Comparison of ENCODE assay signal across 20 cellular contexts in the genomic region with DNA sequence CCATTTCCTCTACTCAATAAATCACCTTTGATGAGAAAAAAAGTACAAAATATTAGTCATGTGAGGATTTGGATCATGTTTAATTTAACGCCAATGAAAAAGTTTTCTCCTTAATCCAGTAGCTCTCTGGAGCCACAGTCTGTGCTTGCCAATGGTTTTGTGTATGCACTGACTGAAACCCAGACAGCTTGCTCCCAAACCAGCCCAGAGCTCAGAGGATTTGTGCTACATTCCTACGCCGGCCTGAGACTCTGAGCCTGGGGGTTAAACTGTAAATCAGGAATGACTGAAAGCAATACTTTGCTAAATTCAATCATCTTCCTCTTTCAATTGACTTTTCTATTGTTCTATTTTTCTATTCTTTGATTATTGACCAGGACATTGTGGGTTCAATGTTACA.
A peak's percentile ranks its signal among the peaks of the same experiment; 100 is the strongest.
DNase-seq lines count a peak whose midpoint lies in the region; ATAC-seq and TF ChIP-seq lines count a peak whose summit lies in the region.
"Had no signal": no experiment of that assay in that cellular context is flagged by ENCODE, and none has a peak within 500 bp of the region (broad histone marks: within the 10 kb centered on the region; RNA-seq: fewer than 3 reads in every experiment).

No MANE protein-coding gene starts in this region.

- no peak overlapping the region for H2BK15ac ChIP-seq in mesenchymal stem cell (ENCODE audit: low read depth, poor library complexity, severe bottlenecking)

- H3K9ac ChIP-seq in GM23248 = no peak overlapping the region
- peak overlapping the region; percentile 6 for H3K9ac ChIP-seq in mesenchymal stem cell (ENCODE audit: low read length)
- H3K9ac ChIP-seq: BLaER1 treated with 17β-estradiol and CSF1 and Interleukin-3, amounts not matched to agents 10 nM and 100 nM had no signal

- H3K9me3 Mint-ChIP-seq in WTC11 = peaks cover 13% of the 10 kb centered on the region; the same call in 1 of the 2 replicates
- H3K9me3 Mint-ChIP-seq: CD8-positive, alpha-beta T cell had no signal

- no peak overlapping the region for H3K23ac ChIP-seq in mesenchymal stem cell (ENCODE audit: low read length in 2 of 2)

- H4K8ac ChIP-seq in mesenchymal stem cell (ENCODE audit: low read length) = no peak overlapping the region

- H4K20me1 ChIP-seq in GM23248 (ENCODE audit: insufficient read depth) = no peaks in the 10 kb centered on the region
- H4K20me1 ChIP-seq: BLaER1 treated with 17β-estradiol and CSF1 and Interleukin-3, amounts not matched to agents 10 nM and 100 nM had no signal

- no peak overlapping the region for H3K14ac ChIP-seq in mesenchymal stem cell (ENCODE audit: low read length in 2 of 2)

- H3K27me3 Mint-ChIP-seq in WTC11 (ENCODE audit: low read depth) = peaks cover 88% of the 10 kb centered on the region

- no peak overlapping the region for H2AK5ac ChIP-seq in mesenchymal stem cell (ENCODE audit: low read length, severe bottlenecking)

- no peaks in the 10 kb centered on the region for H3K36me3 Mint-ChIP-seq in WTC11
- H3K36me3 Mint-ChIP-seq: CD8-positive, alpha-beta T cell had no signal

- no peaks in the 10 kb centered on the region for H3K79me2 ChIP-seq in GM23248 (ENCODE audit: insufficient read depth)

- H3K4me3 ChIP-seq in GM23248 (peak overlapping the region; percentile 49), mesenchymal stem cell (ENCODE audit: insufficient read depth in 1 of 2, low read depth in 1 of 2, low read length in 2 of 2) (peak overlapping the region in 1 of 2 experiments; percentile 9), thoracic aorta (no peak overlapping the region)
- H3K4me3 ChIP-seq: BLaER1 treated with 17β-estradiol and CSF1 and Interleukin-3, amounts not matched to agents 10 nM and 100 nM; HAP-1; MG63 had no signal

- no peaks in the 10 kb centered on the region for H3K9me3 ChIP-seq in GM23248 (ENCODE audit: low read depth)
- no peaks in the 10 kb centered on the region for H3K9me3 ChIP-seq in mesenchymal stem cell (ENCODE audit: control insufficient read depth, low read length)
- H3K9me3 ChIP-seq in thoracic aorta = no peaks in the 10 kb centered on the region
- H3K9me3 ChIP-seq: HAP-1 had no signal

- H3K18ac ChIP-seq in mesenchymal stem cell (ENCODE audit: low read depth in 1 of 2, low read length in 2 of 2) = no peak overlapping the region

- no peaks in the 10 kb centered on the region for H3K9me2 ChIP-seq in GM23248 (ENCODE audit: insufficient read depth)

- H3K36me3 ChIP-seq in GM23248 (ENCODE audit: low read depth) = no peaks in the 10 kb centered on the region
- no peaks in the 10 kb centered on the region for H3K36me3 ChIP-seq in mesenchymal stem cell (ENCODE audit: control insufficient read depth in 1 of 2, insufficient read depth in 2 of 2, low read depth in 1 of 2, low read length in 2 of 2)
- no peaks in the 10 kb centered on the region for H3K36me3 ChIP-seq in thoracic aorta
- H3K36me3 ChIP-seq: BLaER1 treated with 17β-estradiol and CSF1 and Interleukin-3, amounts not matched to agents 10 nM and 100 nM; HAP-1; MG63 had no signal

- H3K4me2 ChIP-seq in GM23248 (ENCODE audit: unreplicated experiment) = peak overlapping the region; percentile 60
- H3K4me2 ChIP-seq in mesenchymal stem cell (ENCODE audit: low read length, poor library complexity, severe bottlenecking) = no peak overlapping the region
- H3K4me2 ChIP-seq: BLaER1 treated with 17β-estradiol and CSF1 and Interleukin-3, amounts not matched to agents 10 nM and 100 nM had no signal

- H2BK120ac ChIP-seq in mesenchymal stem cell (ENCODE audit: low read depth, low read length) = no peak overlapping the region

- peaks cover 30% of the 10 kb centered on the region for H3K4me1 Mint-ChIP-seq in WTC11

- H3K27ac ChIP-seq in GM23248 = peak overlapping the region; percentile 22
- no peak overlapping the region for H3K27ac ChIP-seq in mesenchymal stem cell (ENCODE audit: low read length, poor library complexity, severe bottlenecking)
- peak overlapping the region; percentile 46 to 49 for H3K27ac ChIP-seq in thoracic aorta
- H3K27ac ChIP-seq: BLaER1 treated with 17β-estradiol and CSF1 and Interleukin-3, amounts not matched to agents 10 nM and 100 nM; HL-60 had no signal

- H2BK5ac ChIP-seq in mesenchymal stem cell (ENCODE audit: low read depth, low read length, poor library complexity, severe bottlenecking) = no peak overlapping the region

- H3K27ac Mint-ChIP-seq in WTC11 = no peak overlapping the region
- H3K27ac Mint-ChIP-seq: CD8-positive, alpha-beta T cell; IgD-negative memory B cell had no signal

- H3K27me3 ChIP-seq in GM23248 (replicated peaks; ENCODE audit: insufficient read depth) (peaks cover 13% of the 10 kb centered on the region; the same call in 1 of the 2 replicates), mesenchymal stem cell (ENCODE audit: control insufficient read depth in 1 of 2, insufficient read depth in 1 of 2, low read length in 2 of 2) (peaks cover 0 to 41% of the 10 kb centered on the region in 2 experiments), thoracic aorta (replicated peaks; ENCODE audit: insufficient read depth) (no peaks in the 10 kb centered on the region)
- H3K27me3 ChIP-seq: BLaER1 treated with 17β-estradiol and CSF1 and Interleukin-3, amounts not matched to agents 10 nM and 100 nM had no signal

- DNase-seq in GM23248 = no peak
- no peak for DNase-seq in WTC11 (ENCODE audit: low spot score)
- no peak for DNase-seq in mesenchymal stem cell
- DNase-seq in thoracic aorta (ENCODE audit: low spot score) = no peak
- DNase-seq in T-helper 2 cell = no peak
- DNase-seq: CD8-positive, alpha-beta T cell; Kasumi-1; MG63; NCI-H1048; NCI-H1436; NCI-H1930; NCI-H524; NCI-H82; SHP77 had no signal

- no peak overlapping the region for H4K91ac ChIP-seq in mesenchymal stem cell (ENCODE audit: low read length)

- peaks cover 33% of the 10 kb centered on the region for H3F3A ChIP-seq in GM23248 (ENCODE audit: insufficient read depth)

- TF ChIP-seq CTCF in WTC11 (IDR thresholded peaks at IDR 0.05) = no peak
- no peak for TF ChIP-seq CTCF in thoracic aorta (IDR thresholded peaks at IDR 0.05)

- no peak overlapping the region for H2BK12ac ChIP-seq in mesenchymal stem cell (ENCODE audit: low read length in 2 of 2)

- CTCF ChIA-PET in WTC11 (lab: Charles Lee) = interaction anchor here (0.6 to 1.7 kb wide), 3 partner anchors 79 to 821 kb away, joined by 3 to 8 read pairs (median 3); no protein-coding TSS in a partner anchor

- peaks cover 39% of the 10 kb centered on the region for H3K4me1 ChIP-seq in GM23248 (ENCODE audit: insufficient read depth)
- no peaks in the 10 kb centered on the region for H3K4me1 ChIP-seq in mesenchymal stem cell (ENCODE audit: control insufficient read depth, insufficient read depth, low read depth, low read length)
- H3K4me1 ChIP-seq in thoracic aorta (ENCODE audit: control insufficient read depth in 1 of 2, low read depth in 2 of 2) = peaks cover 0 to 20% of the 10 kb centered on the region in 2 donors
- H3K4me1 ChIP-seq: HAP-1 had no signal

- in situ Hi-C loops in GM23248 (cut with MboI) = no loop called here

- H2AFZ ChIP-seq in GM23248 = no peak overlapping the region
- H2AFZ ChIP-seq in mesenchymal stem cell (ENCODE audit: low read depth, low read length) = no peak overlapping the region

- H3K4me3 Mint-ChIP-seq in WTC11 = no peak overlapping the region
- H3K4me3 Mint-ChIP-seq: CD8-positive, alpha-beta T cell; IgD-negative memory B cell had no signal

- POLR2A ChIA-PET in WTC11 (lab: Charles Lee) = no interaction called here

- WGBS in GM23248 (ENCODE audit: low coverage in 1 of 2, low lambda C conversion rate in 2 of 2, missing lambda C conversion rate in 2 of 2), 2 experiments = 52 to 53% methylated on average over 3 of the region's 3 CpGs
- WGBS in mesenchymal stem cell = 93% methylated on average over 1 of the region's 3 CpGs

- ATAC-seq in WTC11 (0 out of 2 replicates have a peak, but pooled peaks have one; percentile 12), thoracic aorta (ENCODE audit: insufficient number of reproducible peaks, low FRiP score, low read depth) (no peak), GM19463 (IDR thresholded peaks at IDR 0.05; ENCODE audit: unreplicated experiment) (no peak), GM21447 (IDR thresholded peaks at IDR 0.05; ENCODE audit: unreplicated experiment) (no peak)
- ATAC-seq: CD8-positive, alpha-beta T cell had no signal

- H3K4ac ChIP-seq in mesenchymal stem cell (ENCODE audit: low read depth in 1 of 2, low read length in 2 of 2) = no peak overlapping the region

- H3K79me1 ChIP-seq in mesenchymal stem cell (replicated peaks; ENCODE audit: low read length, poor library complexity, severe bottlenecking) = no peaks in the 10 kb centered on the region

TF ChIP-seq in WTC11, 78 proteins besides CTCF, POLR2A, EP300 and RAD21 (continues in another document):
- TF ChIP-seq, protein P1, sequence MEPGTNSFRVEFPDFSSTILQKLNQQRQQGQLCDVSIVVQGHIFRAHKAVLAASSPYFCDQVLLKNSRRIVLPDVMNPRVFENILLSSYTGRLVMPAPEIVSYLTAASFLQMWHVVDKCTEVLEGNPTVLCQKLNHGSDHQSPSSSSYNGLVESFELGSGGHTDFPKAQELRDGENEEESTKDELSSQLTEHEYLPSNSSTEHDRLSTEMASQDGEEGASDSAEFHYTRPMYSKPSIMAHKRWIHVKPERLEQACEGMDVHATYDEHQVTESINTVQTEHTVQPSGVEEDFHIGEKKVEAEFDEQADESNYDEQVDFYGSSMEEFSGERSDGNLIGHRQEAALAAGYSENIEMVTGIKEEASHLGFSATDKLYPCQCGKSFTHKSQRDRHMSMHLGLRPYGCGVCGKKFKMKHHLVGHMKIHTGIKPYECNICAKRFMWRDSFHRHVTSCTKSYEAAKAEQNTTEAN (CRISPR knock-in tag; IDR thresholded peaks at IDR 0.05) = no peak
- TF ChIP-seq HMGA2 (CRISPR knock-in tag; IDR thresholded peaks at IDR 0.05) (no peak), NFYB (CRISPR knock-in tag; conservative IDR thresholded peaks at IDR 0.05; ENCODE audit: low read depth) (no peak)
